1 cellular context compared by ENCODE assay signal in genomic region chr18:34651586-34652369, GRCh38.
TF ChIP-seq lines count a peak whose summit lies in the region.

No MANE protein-coding gene starts in this region.

TF ChIP-seq in GM23338, 12 proteins besides CTCF, POLR2A, EP300 and RAD21 (continued from another document):
- no peak for TF ChIP-seq ZNF462 (CRISPR knock-in tag; IDR thresholded peaks at IDR 0.05)
- no peak for TF ChIP-seq EZH2phosphoT487 (IDR thresholded peaks at IDR 0.05; ENCODE audit: unreplicated experiment)
- no peak for TF ChIP-seq STAT1 (IDR thresholded peaks at IDR 0.05; ENCODE audit: unreplicated experiment)
- TF ChIP-seq CREB1 (CRISPR knock-in tag; IDR thresholded peaks at IDR 0.05; ENCODE audit: low read depth), result no peak
- TF ChIP-seq JUNB (IDR thresholded peaks at IDR 0.05; ENCODE audit: unreplicated experiment), result no peak
- TF ChIP-seq ZNF331 (CRISPR knock-in tag; IDR thresholded peaks at IDR 0.05; ENCODE audit: low read depth), result no peak
